Comparison of ENCODE assay signal across 1 cellular context in the genomic region with DNA sequence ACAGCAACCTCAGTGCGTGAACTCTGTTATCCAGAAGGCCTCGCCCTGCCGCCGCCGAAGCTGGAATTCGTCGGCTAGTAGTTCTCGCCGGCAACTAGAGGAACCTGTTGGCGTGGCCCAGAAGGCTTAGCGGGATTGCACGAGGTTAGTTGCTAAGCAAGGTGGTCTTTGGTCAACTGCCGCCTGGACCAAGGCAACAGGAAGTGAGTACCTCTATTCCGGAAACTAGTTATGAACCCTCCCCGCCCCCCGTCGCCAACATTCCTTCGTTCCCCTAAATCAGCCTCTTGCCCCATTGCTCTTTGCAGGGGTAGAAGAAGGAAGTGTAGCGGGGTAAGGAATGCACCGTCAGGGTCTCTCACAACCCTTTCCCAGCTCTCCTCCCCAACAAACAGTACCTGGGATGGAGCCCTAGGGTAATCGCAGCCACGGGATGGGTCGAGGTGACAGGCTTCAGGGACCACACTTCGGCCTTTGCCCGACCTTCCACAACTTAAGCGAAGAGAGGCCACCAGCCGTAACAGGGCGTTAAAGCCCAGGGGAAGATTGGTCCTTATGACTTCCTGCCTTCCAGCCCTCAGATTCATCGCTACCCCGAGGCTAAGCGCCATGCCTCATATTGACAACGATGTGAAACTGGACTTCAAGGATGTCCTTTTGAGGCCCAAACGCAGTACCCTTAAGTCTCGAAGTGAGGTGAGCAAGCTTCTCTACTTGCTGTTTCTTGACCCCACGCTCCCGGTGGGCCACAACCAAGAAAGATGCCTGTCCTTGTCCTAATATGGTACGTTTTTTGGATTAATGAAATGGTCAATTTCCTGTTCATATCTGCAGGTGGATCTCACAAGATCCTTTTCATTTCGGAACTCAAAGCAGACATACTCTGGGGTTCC.
TF ChIP-seq lines count a peak whose summit lies in the region.

A gene (plus strand): TSS at position 285 of the 893 bp plus-strand sequence. CDS start 325 bp downstream, at position 610.

TF ChIP-seq in H1, 55 proteins besides CTCF, POLR2A, EP300 and RAD21:
- TF ChIP-seq POLR2AphosphoS5 (IDR thresholded peaks at IDR 0.05; ENCODE audit: low read depth, low read length) = peak; percentile 57; the same call in 1 of the 2 replicates
- peak; percentile 60; the same call in 1 of the 2 replicates for TF ChIP-seq TAF1 (IDR thresholded peaks at IDR 0.05; ENCODE audit: low read depth, low read length)
- TF ChIP-seq CREB1 (IDR thresholded peaks at IDR 0.05) = 0 out of 2 replicates have a peak, but pooled peaks have one; percentile 2
- TF ChIP-seq CHD1 (IDR thresholded peaks at IDR 0.05; ENCODE audit: low read depth, low read length) = no peak
- TF ChIP-seq, protein P1, sequence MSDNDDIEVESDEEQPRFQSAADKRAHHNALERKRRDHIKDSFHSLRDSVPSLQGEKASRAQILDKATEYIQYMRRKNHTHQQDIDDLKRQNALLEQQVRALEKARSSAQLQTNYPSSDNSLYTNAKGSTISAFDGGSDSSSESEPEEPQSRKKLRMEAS (IDR thresholded peaks at IDR 0.05) = peak; percentile 81
- TF ChIP-seq SP2 (IDR thresholded peaks at IDR 0.05; ENCODE audit: low read length) = no peak
- TF ChIP-seq RFX5 (IDR thresholded peaks at IDR 0.05; ENCODE audit: borderline replicate concordance, low read depth, low read length) = peak; percentile 44; the same call in 1 of the 2 replicates
- no peak for TF ChIP-seq RNF2 (IDR thresholded peaks at IDR 0.05; ENCODE audit: borderline replicate concordance, low read depth, low read length, missing control alignments, poor library complexity, severe bottlenecking)
- peak; percentile 9; the same call in 1 of the 2 replicates for TF ChIP-seq SP4 (IDR thresholded peaks at IDR 0.05; ENCODE audit: low read length)
- TF ChIP-seq, protein P2, sequence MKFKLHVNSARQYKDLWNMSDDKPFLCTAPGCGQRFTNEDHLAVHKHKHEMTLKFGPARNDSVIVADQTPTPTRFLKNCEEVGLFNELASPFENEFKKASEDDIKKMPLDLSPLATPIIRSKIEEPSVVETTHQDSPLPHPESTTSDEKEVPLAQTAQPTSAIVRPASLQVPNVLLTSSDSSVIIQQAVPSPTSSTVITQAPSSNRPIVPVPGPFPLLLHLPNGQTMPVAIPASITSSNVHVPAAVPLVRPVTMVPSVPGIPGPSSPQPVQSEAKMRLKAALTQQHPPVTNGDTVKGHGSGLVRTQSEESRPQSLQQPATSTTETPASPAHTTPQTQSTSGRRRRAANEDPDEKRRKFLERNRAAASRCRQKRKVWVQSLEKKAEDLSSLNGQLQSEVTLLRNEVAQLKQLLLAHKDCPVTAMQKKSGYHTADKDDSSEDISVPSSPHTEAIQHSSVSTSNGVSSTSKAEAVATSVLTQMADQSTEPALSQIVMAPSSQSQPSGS (IDR thresholded peaks at IDR 0.05; ENCODE audit: low read length) = no peak
- TF ChIP-seq BACH1 (IDR thresholded peaks at IDR 0.05; ENCODE audit: low read length) = no peak
- peak; percentile 63; the same call in 1 of the 2 replicates for TF ChIP-seq PHF8 (conservative IDR thresholded peaks at IDR 0.05; ENCODE audit: low read depth, low read length)
- TF ChIP-seq KDM5A (IDR thresholded peaks at IDR 0.05; ENCODE audit: low read length) = 0 out of 2 replicates have a peak, but pooled peaks have one; percentile 43
- TF ChIP-seq HDAC6 (IDR thresholded peaks at IDR 0.05; ENCODE audit: low read depth, low read length) = no peak
- TF ChIP-seq HDAC2 (IDR thresholded peaks at IDR 0.05; ENCODE audit: borderline replicate concordance in 1 of 2, low read depth in 2 of 2, low read length in 2 of 2) = peak in 1 of 2 experiments; percentile 74; a peak in 1 of 4 replicates
- peak; percentile 59; the same call in 1 of the 2 replicates for TF ChIP-seq GABPA (IDR thresholded peaks at IDR 0.05; ENCODE audit: borderline replicate concordance, insufficient read depth, low read length)
- TF ChIP-seq EZH2 (IDR thresholded peaks at IDR 0.05; ENCODE audit: low read depth, low read length, severe bottlenecking) = no peak
- TF ChIP-seq SP1 (IDR thresholded peaks at IDR 0.05; ENCODE audit: low read depth, low read length) = no peak
- no peak for TF ChIP-seq CTBP2 (IDR thresholded peaks at IDR 0.05; ENCODE audit: borderline replicate concordance, insufficient read depth, insufficient read length, low read length)
- TF ChIP-seq, protein P3, sequence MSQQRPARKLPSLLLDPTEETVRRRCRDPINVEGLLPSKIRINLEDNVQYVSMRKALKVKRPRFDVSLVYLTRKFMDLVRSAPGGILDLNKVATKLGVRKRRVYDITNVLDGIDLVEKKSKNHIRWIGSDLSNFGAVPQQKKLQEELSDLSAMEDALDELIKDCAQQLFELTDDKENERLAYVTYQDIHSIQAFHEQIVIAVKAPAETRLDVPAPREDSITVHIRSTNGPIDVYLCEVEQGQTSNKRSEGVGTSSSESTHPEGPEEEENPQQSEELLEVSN (IDR thresholded peaks at IDR 0.05) = peak; percentile 68
- peak; percentile 26 to 88; a peak in 2 of 4 replicates for TF ChIP-seq SIN3A (conservative IDR thresholded peaks at IDR 0.05 in 1 of 2, IDR thresholded peaks at IDR 0.05 in 1 of 2; ENCODE audit: low read depth in 1 of 2, low read length in 2 of 2)
- TF ChIP-seq RBBP5 (IDR thresholded peaks at IDR 0.05; ENCODE audit: borderline replicate concordance, low read depth, low read length) = peak; percentile 53; the same call in 1 of the 2 replicates
- TF ChIP-seq TAF7 (optimal IDR thresholded peaks at IDR 0.05; ENCODE audit: borderline replicate concordance, low read depth, low read length) = peak; percentile 45
- TF ChIP-seq, protein P4, sequence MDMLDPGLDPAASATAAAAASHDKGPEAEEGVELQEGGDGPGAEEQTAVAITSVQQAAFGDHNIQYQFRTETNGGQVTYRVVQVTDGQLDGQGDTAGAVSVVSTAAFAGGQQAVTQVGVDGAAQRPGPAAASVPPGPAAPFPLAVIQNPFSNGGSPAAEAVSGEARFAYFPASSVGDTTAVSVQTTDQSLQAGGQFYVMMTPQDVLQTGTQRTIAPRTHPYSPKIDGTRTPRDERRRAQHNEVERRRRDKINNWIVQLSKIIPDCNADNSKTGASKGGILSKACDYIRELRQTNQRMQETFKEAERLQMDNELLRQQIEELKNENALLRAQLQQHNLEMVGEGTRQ (IDR thresholded peaks at IDR 0.05; ENCODE audit: low read length) = peak; percentile 20; the same call in 1 of the 2 replicates
- TF ChIP-seq KDM4A (IDR thresholded peaks at IDR 0.05; ENCODE audit: low read depth, low read length, severe bottlenecking) = peak; percentile 91
- TF ChIP-seq SRF (IDR thresholded peaks at IDR 0.05; ENCODE audit: low read depth, low read length) = no peak
- 0 out of 2 replicates have a peak, but pooled peaks have one; percentile 40 for TF ChIP-seq TEAD4 (IDR thresholded peaks at IDR 0.05; ENCODE audit: low read depth, low read length)
- no peak for TF ChIP-seq POU5F1 (IDR thresholded peaks at IDR 0.05; ENCODE audit: low read depth, low read length)
- peak; percentile 71 for TF ChIP-seq ASH2L (IDR thresholded peaks at IDR 0.05; ENCODE audit: low read length)
- peak; percentile 59 for TF ChIP-seq TBP (IDR thresholded peaks at IDR 0.05; ENCODE audit: low read depth, low read length)
- TF ChIP-seq NRF1 (IDR thresholded peaks at IDR 0.05; ENCODE audit: low read depth, low read length) = no peak
